Comparison of ENCODE assay signal across 1 cellular context in the genomic region with DNA sequence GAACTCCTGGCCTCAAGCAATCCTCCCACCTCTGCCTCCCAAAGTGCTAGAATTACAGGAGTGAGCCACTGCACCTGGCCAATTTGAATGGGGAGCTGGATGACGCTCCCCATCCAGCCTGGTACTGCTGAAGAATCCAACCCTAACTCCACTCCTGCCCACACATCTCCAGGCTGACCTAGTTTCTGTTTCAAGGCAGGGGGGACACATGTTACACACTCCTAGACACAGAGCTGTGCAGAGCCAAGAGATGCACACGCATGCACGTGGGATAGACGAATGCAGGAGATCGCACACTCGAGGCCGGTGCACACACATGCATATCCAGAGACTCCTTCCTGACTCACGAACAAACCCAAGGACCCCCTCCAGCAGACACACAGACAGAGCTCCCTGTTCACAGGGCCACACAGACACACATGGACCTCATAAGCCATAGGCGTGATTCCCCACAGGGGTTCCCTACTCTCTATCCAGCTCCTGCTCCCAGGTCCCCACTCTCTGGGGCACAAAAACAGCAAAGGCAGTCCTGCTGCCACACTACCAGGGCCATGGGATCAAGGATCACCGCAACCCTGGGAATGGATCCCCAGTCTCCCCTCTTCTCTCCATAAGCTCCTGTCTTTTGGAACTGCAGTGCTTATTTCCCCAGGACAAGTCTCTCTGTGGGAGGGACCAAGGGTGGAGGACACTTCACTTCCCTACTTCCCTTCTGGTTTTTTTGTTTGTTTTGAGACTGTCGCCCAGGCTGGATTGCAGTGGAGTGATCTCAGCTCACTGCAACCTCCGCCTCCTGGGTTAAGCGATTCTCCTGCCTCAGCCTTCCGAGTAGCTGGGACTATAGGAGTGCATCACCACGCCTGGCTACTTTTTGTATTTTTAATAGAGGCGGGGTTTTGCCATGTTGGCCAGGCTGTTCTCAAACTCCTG.
A peak's percentile ranks its signal among the peaks of the same experiment; 100 is the strongest.
TF ChIP-seq lines count a peak whose summit lies in the region.

No MANE protein-coding gene starts in this region.

TF ChIP-seq in HepG2, 621 proteins besides CTCF, POLR2A, EP300 and RAD21 (continued from another document):
- TF ChIP-seq GABPB1 (CRISPR knock-in tag; IDR thresholded peaks at IDR 0.05) (no peak), ZFP37 (CRISPR knock-in tag; IDR thresholded peaks at IDR 0.05; ENCODE audit: borderline replicate concordance) (no peak), LCORL (IDR thresholded peaks at IDR 0.05) (no peak), LCORL (CRISPR knock-in tag; IDR thresholded peaks at IDR 0.05) (0 out of 2 replicates have a peak, but pooled peaks have one; percentile 52), HMG20B (CRISPR knock-in tag; conservative IDR thresholded peaks at IDR 0.05) (no peak), ZNF772 (CRISPR knock-in tag; IDR thresholded peaks at IDR 0.05) (0 out of 2 replicates have a peak, but pooled peaks have one; percentile 4), ZBTB38 (CRISPR knock-in tag; IDR thresholded peaks at IDR 0.05) (peak; percentile 79), PAXIP1 (CRISPR knock-in tag; conservative IDR thresholded peaks at IDR 0.05) (0 out of 2 replicates have a peak, but pooled peaks have one; percentile 20), ZNF598 (CRISPR knock-in tag; IDR thresholded peaks at IDR 0.05; ENCODE audit: borderline replicate concordance) (peak; percentile 86; the same call in 1 of the 2 replicates), ZNF432 (CRISPR knock-in tag; IDR thresholded peaks at IDR 0.05; ENCODE audit: borderline replicate concordance) (no peak), ZNF619 (CRISPR knock-in tag; IDR thresholded peaks at IDR 0.05) (0 out of 2 replicates have a peak, but pooled peaks have one; percentile 27)
- TF ChIP-seq, protein P1, sequence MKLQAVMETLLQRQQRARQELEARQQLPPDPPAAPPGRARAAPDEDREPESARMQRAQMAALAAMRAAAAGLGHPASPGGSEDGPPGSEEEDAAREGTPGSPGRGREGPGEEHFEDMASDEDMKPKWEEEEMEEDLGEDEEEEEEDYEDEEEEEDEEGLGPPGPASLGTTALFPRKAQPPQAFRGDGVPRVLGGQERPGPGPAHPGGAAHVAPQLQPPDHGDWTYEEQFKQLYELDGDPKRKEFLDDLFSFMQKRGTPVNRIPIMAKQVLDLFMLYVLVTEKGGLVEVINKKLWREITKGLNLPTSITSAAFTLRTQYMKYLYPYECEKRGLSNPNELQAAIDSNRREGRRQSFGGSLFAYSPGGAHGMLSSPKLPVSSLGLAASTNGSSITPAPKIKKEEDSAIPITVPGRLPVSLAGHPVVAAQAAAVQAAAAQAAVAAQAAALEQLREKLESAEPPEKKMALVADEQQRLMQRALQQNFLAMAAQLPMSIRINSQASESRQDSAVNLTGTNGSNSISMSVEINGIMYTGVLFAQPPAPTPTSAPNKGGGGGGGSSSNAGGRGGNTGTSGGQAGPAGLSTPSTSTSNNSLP (IDR thresholded peaks at IDR 0.05; ENCODE audit: low read depth, low read length): no peak
- TF ChIP-seq, protein P2, sequence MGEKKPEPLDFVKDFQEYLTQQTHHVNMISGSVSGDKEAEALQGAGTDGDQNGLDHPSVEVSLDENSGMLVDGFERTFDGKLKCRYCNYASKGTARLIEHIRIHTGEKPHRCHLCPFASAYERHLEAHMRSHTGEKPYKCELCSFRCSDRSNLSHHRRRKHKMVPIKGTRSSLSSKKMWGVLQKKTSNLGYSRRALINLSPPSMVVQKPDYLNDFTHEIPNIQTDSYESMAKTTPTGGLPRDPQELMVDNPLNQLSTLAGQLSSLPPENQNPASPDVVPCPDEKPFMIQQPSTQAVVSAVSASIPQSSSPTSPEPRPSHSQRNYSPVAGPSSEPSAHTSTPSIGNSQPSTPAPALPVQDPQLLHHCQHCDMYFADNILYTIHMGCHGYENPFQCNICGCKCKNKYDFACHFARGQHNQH (CRISPR knock-in tag; IDR thresholded peaks at IDR 0.05): 0 out of 2 replicates have a peak, but pooled peaks have one; percentile 47
- TF ChIP-seq, protein P3, sequence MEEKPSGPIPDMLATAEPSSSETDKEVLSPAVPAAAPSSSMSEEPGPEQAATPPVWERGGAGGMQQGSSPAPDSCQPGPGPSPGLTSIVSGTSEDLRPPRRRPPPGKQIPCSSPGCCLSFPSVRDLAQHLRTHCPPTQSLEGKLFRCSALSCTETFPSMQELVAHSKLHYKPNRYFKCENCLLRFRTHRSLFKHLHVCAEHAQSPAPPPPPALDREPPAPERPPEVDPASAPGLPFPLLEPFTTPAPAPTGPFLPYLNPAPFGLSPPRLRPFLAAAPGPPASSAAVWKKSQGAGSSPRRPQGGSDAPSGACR (CRISPR knock-in tag; IDR thresholded peaks at IDR 0.05): 0 out of 2 replicates have a peak, but pooled peaks have one; percentile 29
